14 cellular contexts compared by ENCODE assay signal in genomic region chr14:50784683-50785505, GRCh38. TPM values are rescaled to one million over a fixed set of nuclear protein-coding genes. Genes with fewer than 3 reads are reported as not detected.
DNase-seq lines count a peak whose midpoint lies in the region; TF ChIP-seq lines count a peak whose summit lies in the region.
"Had no signal": no experiment of that assay in that cellular context is flagged by ENCODE, and none has a peak within 500 bp of the region (broad histone marks: within the 10 kb centered on the region; RNA-seq: fewer than 3 reads in every experiment).

No MANE protein-coding gene starts in this region.

- intact Hi-C loops in dorsolateral prefrontal cortex (cut with DNase I): loop anchor here in 1 of 2 donors (5.0 kb wide), 1 partner anchor 42 kb away; no protein-coding TSS in a partner anchor
- intact Hi-C loops in prostate gland (cut with DNase I): no loop called here

- WGBS in neuronal stem cell (ENCODE audit: extremely low coverage in 2 of 2, insufficient read length in 2 of 2, insufficient replicate concordance in 1 of 2), 2 donors: no CpG with 5 or more reads among the region's 16 CpGs
- WGBS in prostate gland: 80% methylated on average over 15 of the region's 16 CpGs

- H3K27ac ChIP-seq in OCI-LY1 (ENCODE audit: low read depth, low read length, poor library complexity, severe bottlenecking) (peak overlapping the region; percentile 96), dorsolateral prefrontal cortex (peak overlapping the region in 51 of 59 donors; percentile 7 to 81 (median 52)), neuronal stem cell (replicated peaks; ENCODE audit: low read length) (peak overlapping the region; percentile 66), osteoblast (ENCODE audit: low read depth, low read length) (no peak overlapping the region), prostate gland (no peak overlapping the region)
- H3K27ac ChIP-seq: hepatocyte had no signal

- peak overlapping the region; percentile 32; the same call in 1 of the 2 replicates for H3K9ac ChIP-seq in OCI-LY1 (ENCODE audit: low read length)
- no peak overlapping the region for H3K9ac ChIP-seq in neuronal stem cell (ENCODE audit: low read depth, low read length, poor library complexity)

- H4K91ac ChIP-seq in neuronal stem cell (ENCODE audit: low read depth, low read length, poor library complexity): no peak overlapping the region

- H4K8ac ChIP-seq in neuronal stem cell (ENCODE audit: low read depth, low read length): no peak overlapping the region

- TF ChIP-seq POLR2A in prostate gland (IDR thresholded peaks at IDR 0.05): no peak

- H3K27me3 ChIP-seq in OCI-LY1 (ENCODE audit: insufficient read depth, low read length) (no peaks in the 10 kb centered on the region), dorsolateral prefrontal cortex (no peaks in the 10 kb centered on the region), neuronal stem cell (ENCODE audit: control insufficient read depth in 3 of 3, insufficient read depth in 3 of 3, low read depth in 1 of 3, low read length in 3 of 3) (no peaks in the 10 kb centered on the region), osteoblast (ENCODE audit: insufficient read depth, low read length) (no peaks in the 10 kb centered on the region), prostate gland (replicated peaks; ENCODE audit: insufficient read depth) (no peaks in the 10 kb centered on the region)
- H3K27me3 ChIP-seq: hepatocyte had no signal

- H3K18ac ChIP-seq in neuronal stem cell (ENCODE audit: low read length): peak overlapping the region; percentile 94

- peaks cover 5% of the 10 kb centered on the region; the same call in 1 of the 2 replicates for H3F3A ChIP-seq in OCI-LY1 (ENCODE audit: insufficient read depth, low read length)

- peak overlapping the region; percentile 5 for H3K4me3 ChIP-seq in OCI-LY1 (ENCODE audit: low read depth, low read length, poor library complexity, severe bottlenecking)
- H3K4me3 ChIP-seq in dorsolateral prefrontal cortex: peak overlapping the region in 10 of 59 donors; percentile 2 to 37 (median 8)
- no peak overlapping the region for H3K4me3 ChIP-seq in neuronal stem cell (ENCODE audit: low read length in 2 of 2)
- H3K4me3 ChIP-seq in osteoblast (ENCODE audit: insufficient read depth, low read length): no peak overlapping the region
- no peak overlapping the region for H3K4me3 ChIP-seq in prostate gland
- H3K4me3 ChIP-seq: hepatocyte had no signal

- TF ChIP-seq CTCF in OCI-LY1 (IDR thresholded peaks at IDR 0.05; ENCODE audit: low read length) (no peak), dorsolateral prefrontal cortex (IDR thresholded peaks at IDR 0.05 in 54 of 56, conservative IDR thresholded peaks at IDR 0.05 in 2 of 56; ENCODE audit: low read depth in 1 of 56, partially characterized antibody in 56 of 56) (no peak), osteoblast (IDR thresholded peaks at IDR 0.05; ENCODE audit: extremely low read depth, low read depth, low read length) (no peak), prostate gland (IDR thresholded peaks at IDR 0.05) (no peak)

- H2AK5ac ChIP-seq in neuronal stem cell (ENCODE audit: low read depth, low read length): peak overlapping the region; percentile 69

- H3K4me2 ChIP-seq in OCI-LY1 (ENCODE audit: low read length) (peak overlapping the region; percentile 54), neuronal stem cell (ENCODE audit: insufficient read depth, low read length, poor library complexity, severe bottlenecking) (no peak overlapping the region), osteoblast (ENCODE audit: insufficient read depth, low read length) (no peak overlapping the region)
- H3K4me2 ChIP-seq: hepatocyte had no signal

- H4K20me1 ChIP-seq in OCI-LY1 (ENCODE audit: insufficient read depth, low read length) (no peaks in the 10 kb centered on the region), osteoblast (ENCODE audit: insufficient read depth, low read length) (peaks cover 2% of the 10 kb centered on the region)

- H3K4me1 ChIP-seq in OCI-LY1 (ENCODE audit: insufficient read depth, low read length, severe bottlenecking) (peaks cover 62% of the 10 kb centered on the region), neuronal stem cell (ENCODE audit: control insufficient read depth in 2 of 2, insufficient read depth in 1 of 2, low read depth in 1 of 2, low read length in 2 of 2) (peaks cover 6 to 26% of the 10 kb centered on the region in 2 donors), osteoblast (ENCODE audit: insufficient read depth, low read length) (no peaks in the 10 kb centered on the region), prostate gland (replicated peaks) (no peaks in the 10 kb centered on the region)

- H3K79me2 ChIP-seq in OCI-LY1 (ENCODE audit: insufficient read depth, low read length) (no peaks in the 10 kb centered on the region), osteoblast (ENCODE audit: insufficient read depth, low read length) (no peaks in the 10 kb centered on the region)
- H3K79me2 ChIP-seq: hepatocyte had no signal

- H3K36me3 ChIP-seq in OCI-LY1 (ENCODE audit: insufficient read depth, low read length) (peaks cover 51% of the 10 kb centered on the region), neuronal stem cell (replicated peaks in 1 of 2; ENCODE audit: control insufficient read depth in 2 of 2, insufficient read depth in 2 of 2, low read length in 2 of 2) (peaks cover 4 to 82% of the 10 kb centered on the region in 2 donors), osteoblast (ENCODE audit: insufficient read depth, low read length) (peaks cover 5% of the 10 kb centered on the region), prostate gland (no peaks in the 10 kb centered on the region)

- H2BK15ac ChIP-seq in neuronal stem cell (ENCODE audit: low read length): peak overlapping the region; percentile 50

- H3K9me2 ChIP-seq in OCI-LY1 (ENCODE audit: low read depth, low read length): no peaks in the 10 kb centered on the region

- DNase-seq in NCI-H2227 (lab: John Stamatoyannopoulos, UW; ENCODE audit: unreplicated experiment) (peak; percentile 46), NCI-H2227 treated with DMSO at 0.1 percent for 48 hours (lab: John Stamatoyannopoulos, UW) (no peak), dorsolateral prefrontal cortex (no peak), neuronal stem cell (ENCODE audit: low spot score) (no peak), osteoblast (ENCODE audit: insufficient read length, low spot score, missing footprints) (no peak), HuH-7.5 (ENCODE audit: low spot score) (no peak), prostate gland (ENCODE audit: low spot score) (no peak)
- DNase-seq: 8988T; activated effector memory CD4-positive, alpha-beta T cell treated with anti-CD3 and anti-CD28 coated beads, Interleukin-2, amount 50 U/mL, for 16 hours; DMS79 treated with DMSO at 0.1 percent for 48 hours; mesenchymal stem cell; MV-4-11 had no signal

- H3K14ac ChIP-seq in neuronal stem cell (ENCODE audit: low read length): no peak overlapping the region

- peak overlapping the region; percentile 31 for H2BK12ac ChIP-seq in neuronal stem cell (ENCODE audit: low read length)

- H3K4ac ChIP-seq in neuronal stem cell (ENCODE audit: low read length): no peak overlapping the region

- H2AFZ ChIP-seq in OCI-LY1 (ENCODE audit: low read length): no peak overlapping the region
- H2AFZ ChIP-seq in neuronal stem cell (ENCODE audit: low read length): no peak overlapping the region
- no peak overlapping the region for H2AFZ ChIP-seq in osteoblast (ENCODE audit: low read length)
- H2AFZ ChIP-seq: hepatocyte had no signal

- peak overlapping the region; percentile 2 for H2BK5ac ChIP-seq in neuronal stem cell (ENCODE audit: low read length)

- H3K79me1 ChIP-seq in neuronal stem cell (ENCODE audit: low read depth, low read length): no peaks in the 10 kb centered on the region

- no peak overlapping the region for H2BK120ac ChIP-seq in neuronal stem cell (ENCODE audit: low read depth, low read length)

- H3K9me3 ChIP-seq in OCI-LY1 (ENCODE audit: low read length): no peaks in the 10 kb centered on the region
- H3K9me3 ChIP-seq in neuronal stem cell (replicated peaks in 1 of 2; ENCODE audit: control insufficient read depth in 2 of 2, insufficient read depth in 1 of 2, low read depth in 1 of 2, low read length in 2 of 2): no peaks in the 10 kb centered on the region
- no peaks in the 10 kb centered on the region for H3K9me3 ChIP-seq in osteoblast (ENCODE audit: low read depth, low read length)
- H3K9me3 ChIP-seq in prostate gland: no peaks in the 10 kb centered on the region

- peak overlapping the region; percentile 16 for H3K23ac ChIP-seq in neuronal stem cell (ENCODE audit: low read depth, low read length, poor library complexity)

RNA-seq across cellular contexts. Expression of gene NIN, which starts 46.1 kb away (rescaled TPM):
- total RNA-seq in dorsolateral prefrontal cortex (100 to 1,000 TPM in 25 of 120 experiments, 10 to 100 TPM in 95; 64.4 to 125 (median 88.6) TPM), osteoblast (40.2 and 42.4 TPM in 2 replicates), prostate gland (10 to 100 TPM; 14.3 to 20.5 TPM)
- polyA plus RNA-seq in neuronal stem cell (2013, experiment 1 of 2): 16.7 TPM
- polyA plus RNA-seq in neuronal stem cell (2013, experiment 2 of 2): 17.6 TPM

Comparison
In these comparisons a context has a peak if more than half of its experiments do, and no peak if none do; other contexts are left out.
1. H3K27ac ChIP-seq: peak in OCI-LY1 (single experiment), dorsolateral prefrontal cortex (51 of 59) and neuronal stem cell (single experiment); none in osteoblast (single experiment) and prostate gland (0 of 2).